11 cellular contexts compared by ENCODE assay signal in genomic region chr21:45226540-45227326, GRCh38.
DNase-seq lines count a peak whose midpoint lies in the region; ATAC-seq and TF ChIP-seq lines count a peak whose summit lies in the region.
"Had no signal": no experiment of that assay in that cellular context is flagged by ENCODE, and none has a peak within 500 bp of the region (broad histone marks: within the 10 kb centered on the region; RNA-seq: fewer than 3 reads in every experiment).

No MANE protein-coding gene starts in this region.

- no peak overlapping the region for H3K4me3 Mint-ChIP-seq in CD8-positive, alpha-beta T cell
- H3K4me3 Mint-ChIP-seq in activated CD4-positive, alpha-beta memory T cell treated with anti-CD3 and anti-CD28 coated beads for 36 hours = no peak overlapping the region
- H3K4me3 Mint-ChIP-seq in memory B cell (no peak overlapping the region), WTC11 (no peak overlapping the region)

- peaks cover 36% of the 10 kb centered on the region for H3K4me1 Mint-ChIP-seq in CD8-positive, alpha-beta T cell (ENCODE audit: low read depth)
- H3K4me1 Mint-ChIP-seq in activated CD4-positive, alpha-beta memory T cell treated with anti-CD3 and anti-CD28 coated beads for 36 hours (ENCODE audit: low read depth) = peaks cover 48% of the 10 kb centered on the region
- H3K4me1 Mint-ChIP-seq in memory B cell (peaks cover 11% of the 10 kb centered on the region), WTC11 (0 out of 2 replicates have a peak, but pooled peaks cover 2% of the 10 kb centered on the region)

- CTCF ChIA-PET in CD8-positive, alpha-beta T cell (lab: Charles Lee) = interaction anchor here (1.3 kb wide), 1 partner anchor 74 kb away, joined by 4 read pairs; no protein-coding TSS in a partner anchor
- CTCF ChIA-PET in activated CD4-positive, alpha-beta memory T cell treated with anti-CD3 and anti-CD28 coated beads for 36 hours (lab: Charles Lee) = interaction anchor here (1.6 to 1.8 kb wide), 2 partner anchors 66 to 89 kb away, joined by 4 to 7 read pairs; no protein-coding TSS in a partner anchor
- CTCF ChIA-PET in WTC11 (lab: Charles Lee) = interaction anchor here (1.0 to 1.6 kb wide), 4 partner anchors 10 to 88 kb away, joined by 3 to 5 read pairs (median 4); no protein-coding TSS in a partner anchor

- no peak overlapping the region for H3K4me3 ChIP-seq in CD8-positive, alpha-beta T cell (ENCODE audit: low read depth, low read length)
- H3K4me3 ChIP-seq: hepatocyte, lower lobe of right lung, pancreas had no signal

- H3K9me3 ChIP-seq in CD8-positive, alpha-beta T cell (ENCODE audit: low read length) = no peaks in the 10 kb centered on the region
- H3K9me3 ChIP-seq: lower lobe of right lung, pancreas had no signal

- DNase-seq in CD8-positive, alpha-beta T cell = peak in 4 of 7 experiments; percentile 15 to 56 (median 28)
- DNase-seq in HCEC 1CT (peak; percentile 25), memory B cell (ENCODE audit: low spot score in 2 of 2) (no peak), NCI-H2227 (lab: John Stamatoyannopoulos, UW; ENCODE audit: unreplicated experiment) (no peak), DMS114 treated with DMSO at 0.1 percent for 48 hours (lab: John Stamatoyannopoulos, UW; ENCODE audit: unreplicated experiment) (no peak), WTC11 (ENCODE audit: low spot score) (no peak)
- peak; percentile 57 for DNase-seq in activated CD4-positive, alpha-beta memory T cell treated with anti-CD3 and anti-CD28 coated beads for 36 hours
- DNase-seq: lower lobe of right lung, NCI-H1048, pancreas had no signal

- no peak for TF ChIP-seq CTCF in CD8-positive, alpha-beta T cell (IDR thresholded peaks at IDR 0.05)
- no peak for TF ChIP-seq CTCF in WTC11 (IDR thresholded peaks at IDR 0.05)

- H3K36me3 Mint-ChIP-seq in CD8-positive, alpha-beta T cell = peaks cover 11% of the 10 kb centered on the region
- H3K36me3 Mint-ChIP-seq in activated CD4-positive, alpha-beta memory T cell treated with anti-CD3 and anti-CD28 coated beads for 36 hours = peaks cover 2% of the 10 kb centered on the region
- H3K36me3 Mint-ChIP-seq in memory B cell = no peaks in the 10 kb centered on the region
- no peaks in the 10 kb centered on the region for H3K36me3 Mint-ChIP-seq in WTC11

- peaks cover 3% of the 10 kb centered on the region for H3K36me3 ChIP-seq in CD8-positive, alpha-beta T cell (ENCODE audit: insufficient read depth, low read length)
- H3K36me3 ChIP-seq: pancreas had no signal

- no peaks in the 10 kb centered on the region for H3K27me3 ChIP-seq in CD8-positive, alpha-beta T cell (ENCODE audit: insufficient read depth, low read length)
- H3K27me3 ChIP-seq: hepatocyte had no signal

- peak; percentile 18 for ATAC-seq in CD8-positive, alpha-beta T cell
- ATAC-seq in memory B cell (ENCODE audit: low read depth) (peak; percentile 71), WTC11 (no peak)
- ATAC-seq: lower lobe of right lung, pancreas had no signal

- intact Hi-C loops in CD8-positive, alpha-beta T cell (cut with DNase I, micrococcal nuclease) = loop anchor here in 1 of 2 experiments (5.0 kb wide), 1 partner anchor 74 kb away; no protein-coding TSS in a partner anchor
- intact Hi-C loops in activated CD4-positive, alpha-beta memory T cell treated with anti-CD3 and anti-CD28 coated beads for 36 hours (cut with micrococcal nuclease) = loop anchor here (5.0 kb wide), 3 partner anchors 149 to 591 kb away; no protein-coding TSS in a partner anchor

- H3K27ac Mint-ChIP-seq in CD8-positive, alpha-beta T cell = peak overlapping the region; percentile 85
- no peak overlapping the region for H3K27ac Mint-ChIP-seq in activated CD4-positive, alpha-beta memory T cell treated with anti-CD3 and anti-CD28 coated beads for 36 hours
- peak overlapping the region; percentile 7 for H3K27ac Mint-ChIP-seq in memory B cell
- no peak overlapping the region for H3K27ac Mint-ChIP-seq in WTC11

- H3K27ac ChIP-seq in CD8-positive, alpha-beta T cell (ENCODE audit: low read depth, low read length) = no peak overlapping the region
- H3K27ac ChIP-seq: hepatocyte, lower lobe of right lung, pancreas had no signal

- POLR2A ChIA-PET in CD8-positive, alpha-beta T cell (lab: Charles Lee) = interaction anchor here (1.1 kb wide), 1 partner anchor 28 kb away, joined by 3 read pairs; no protein-coding TSS in a partner anchor
- POLR2A ChIA-PET in activated CD4-positive, alpha-beta memory T cell treated with anti-CD3 and anti-CD28 coated beads for 36 hours (lab: Charles Lee) = interaction anchor here (1.2 kb wide), 1 partner anchor 592 kb away, joined by 4 read pairs; no protein-coding TSS in a partner anchor
- POLR2A ChIA-PET in WTC11 (lab: Charles Lee) = no interaction called here

- no peaks in the 10 kb centered on the region for H3K9me3 Mint-ChIP-seq in CD8-positive, alpha-beta T cell
- no peaks in the 10 kb centered on the region for H3K9me3 Mint-ChIP-seq in activated CD4-positive, alpha-beta memory T cell treated with anti-CD3 and anti-CD28 coated beads for 36 hours
- H3K9me3 Mint-ChIP-seq in memory B cell = no peaks in the 10 kb centered on the region
- H3K9me3 Mint-ChIP-seq in WTC11 = no peaks in the 10 kb centered on the region

- no peaks in the 10 kb centered on the region for H3K27me3 Mint-ChIP-seq in CD8-positive, alpha-beta T cell (ENCODE audit: low read depth)
- H3K27me3 Mint-ChIP-seq in activated CD4-positive, alpha-beta memory T cell treated with anti-CD3 and anti-CD28 coated beads for 36 hours = peaks cover 5% of the 10 kb centered on the region
- peaks cover 8% of the 10 kb centered on the region for H3K27me3 Mint-ChIP-seq in memory B cell
- H3K27me3 Mint-ChIP-seq in WTC11 (ENCODE audit: low read depth) = no peaks in the 10 kb centered on the region; the same call in 1 of the 2 replicates

- peaks cover 25% of the 10 kb centered on the region for H3K4me1 ChIP-seq in CD8-positive, alpha-beta T cell (ENCODE audit: insufficient read depth, low read length)
- H3K4me1 ChIP-seq: pancreas had no signal

TF ChIP-seq in WTC11, 78 proteins besides CTCF, POLR2A, EP300 and RAD21:
- TF ChIP-seq NR3C1 (CRISPR knock-in tag; conservative IDR thresholded peaks at IDR 0.05; ENCODE audit: low read depth) (no peak), PRDM15 (CRISPR knock-in tag; IDR thresholded peaks at IDR 0.05) (no peak)
TF ChIP-seq in WTC11: peak in this region for 0.

Comparison
In these comparisons a context has a peak if more than half of its experiments do, and no peak if none do; other contexts are left out.
1. DNase-seq: peak in CD8-positive, alpha-beta T cell (4 of 7), HCEC 1CT (single experiment) and activated CD4-positive, alpha-beta memory T cell treated with anti-CD3 and anti-CD28 coated beads for 36 hours (single experiment); none in memory B cell (0 of 2), NCI-H2227 (single experiment), DMS114 treated with DMSO at 0.1 percent for 48 hours (single experiment) and WTC11 (single experiment).
2. H3K27ac Mint-ChIP-seq: peak in CD8-positive, alpha-beta T cell (single experiment) and memory B cell (single experiment); none in activated CD4-positive, alpha-beta memory T cell treated with anti-CD3 and anti-CD28 coated beads for 36 hours (single experiment) and WTC11 (single experiment).